ENCODE assay signal across 8 cellular contexts in the genomic region with DNA sequence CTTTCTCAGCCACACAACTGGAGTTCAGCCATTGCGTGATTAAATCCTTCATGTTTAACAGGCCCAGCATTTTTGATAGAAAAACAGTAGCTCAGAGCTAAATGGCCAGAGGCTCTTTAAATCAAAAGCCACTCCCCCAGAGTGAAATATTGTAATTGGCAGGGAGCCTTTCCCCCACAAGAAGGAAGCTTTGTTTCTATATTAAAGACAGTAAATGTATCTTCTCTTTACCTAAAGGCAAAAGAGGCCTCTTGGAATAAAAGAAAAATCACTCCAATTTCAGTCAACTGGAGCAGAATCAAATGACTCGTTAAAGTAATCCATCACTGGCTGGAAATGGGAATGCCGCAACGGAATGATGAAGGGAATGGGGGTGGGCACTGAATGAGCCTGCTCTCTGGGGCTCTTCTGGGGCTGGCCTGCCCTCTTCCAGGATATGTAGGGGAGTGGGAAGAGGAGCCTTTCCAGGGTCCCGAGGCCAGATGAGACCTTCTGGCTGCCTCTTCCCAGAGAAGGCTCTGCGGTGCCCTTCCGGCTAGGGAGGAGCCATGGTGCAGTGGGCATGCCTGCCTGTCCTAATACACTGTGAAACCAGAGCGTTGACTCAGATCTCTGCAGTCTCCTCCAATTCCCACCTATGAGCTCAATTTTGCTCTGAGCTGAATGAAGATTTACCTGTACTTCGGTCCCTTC. TPM values are rescaled to one million over a fixed set of nuclear protein-coding genes. Genes with fewer than 3 reads are reported as not detected.
DNase-seq lines count a peak whose midpoint lies in the region; ATAC-seq and TF ChIP-seq lines count a peak whose summit lies in the region.

No MANE protein-coding gene starts in this region.

- H3K4me1 ChIP-seq in Peyer's patch = no peaks in the 10 kb centered on the region

- ATAC-seq in GM19395 (IDR thresholded peaks at IDR 0.05; ENCODE audit: unreplicated experiment) = no peak

- TF ChIP-seq CTCF in BJ (IDR thresholded peaks at IDR 0.05; ENCODE audit: insufficient read depth, low read depth, low read length) = no peak
- TF ChIP-seq CTCF in Peyer's patch (IDR thresholded peaks at IDR 0.05) = no peak
- no peak for TF ChIP-seq CTCF in fibroblast of mammary gland (conservative IDR thresholded peaks at IDR 0.05; ENCODE audit: control insufficient read depth, insufficient read depth, low read depth, low read length)
- TF ChIP-seq CTCF in GM13977 (IDR thresholded peaks at IDR 0.05; ENCODE audit: extremely low read depth, insufficient read depth, missing control alignments) = no peak

- no peaks in the 10 kb centered on the region for H3K9me3 ChIP-seq in Peyer's patch

- peak overlapping the region; percentile 37 for H3K4me3 ChIP-seq in BJ (ENCODE audit: low read depth, low read length)
- H3K4me3 ChIP-seq in Peyer's patch = peak overlapping the region in 3 of 4 donors; percentile 19 to 42 (median 35)
- peak overlapping the region; percentile 68 for H3K4me3 ChIP-seq in fibroblast of mammary gland (ENCODE audit: control insufficient read depth, low read depth, low read length)

- no peak overlapping the region for H3K27ac ChIP-seq in Peyer's patch

- in situ Hi-C loops in GM13977 (cut with MboI; ENCODE audit: low pct_unique_long_range_greater_than_20kb, low sequenced_read_pairs, unreplicated experiment) = no loop called here

- DNase-seq in BJ (ENCODE audit: low read depth) (no peak), Peyer's patch (no peak), fibroblast of mammary gland (ENCODE audit: low read depth) (peak; percentile 43), occipital lobe (lab: John Stamatoyannopoulos, UW) (peak; percentile 42), posterior vena cava (ENCODE audit: low spot score) (no peak), GM13977 (ENCODE audit: low spot score) (no peak)
- DNase-seq in activated CD8-positive, alpha-beta memory T cell treated with anti-CD3 and anti-CD28 coated beads, Interleukin-2, amount 50 U/mL, for 48 hours = no peak

- no peaks in the 10 kb centered on the region for H3K36me3 ChIP-seq in BJ (ENCODE audit: control insufficient read depth, insufficient read depth, low read length)
- H3K36me3 ChIP-seq in Peyer's patch = no peaks in the 10 kb centered on the region

- intact Hi-C loops in posterior vena cava (cut with DNase I) = no loop called here

- POLR2A ChIA-PET in BJ (lab: Charles Lee) = no interaction called here

- H3K27me3 ChIP-seq in BJ (ENCODE audit: control insufficient read depth, insufficient read depth, low read length) (no peaks in the 10 kb centered on the region), Peyer's patch (no peaks in the 10 kb centered on the region)

- CTCF ChIA-PET in BJ (lab: Yijun Ruan, JAX) = no interaction called here

- TF ChIP-seq POLR2A in Peyer's patch (IDR thresholded peaks at IDR 0.05) = no peak

RNA-seq across cellular contexts. Expression of a gene that starts 45.2 kb away (rescaled TPM):
- 0.18 and 0.32 TPM in 2 replicates for polyA plus RNA-seq in BJ (2011; rRNA removed)
- 0.21 and 0.38 TPM in 2 replicates for polyA minus RNA-seq in BJ (2011; rRNA and poly(A)+ RNA removed)
- total RNA-seq in Peyer's patch (1 to 10 TPM in 2 of 4 donors, not detected in 2; 3.2 to 5.0 TPM), occipital lobe (1.7 TPM), posterior vena cava (under 1 TPM in 1 of 2 donors, not detected in 1; 0.93 TPM)

Comparison
In these comparisons a context has a peak if more than half of its experiments do, and no peak if none do; other contexts are left out.
1. DNase-seq: peak in fibroblast of mammary gland (single experiment) and occipital lobe (single experiment); none in BJ (single experiment), Peyer's patch (0 of 3), activated CD8-positive, alpha-beta memory T cell treated with anti-CD3 and anti-CD28 coated beads, Interleukin-2, amount 50 U/mL, for 48 hours (single experiment), posterior vena cava (single experiment) and GM13977 (single experiment).
2. Peak in every context shown above with its lines, with median percentiles within 50 percentile points of each other: H3K4me3 ChIP-seq.